Comparison of ENCODE assay signal across 16 cellular contexts in genomic region chr7:138864667-138865066, GRCh38.
A peak's percentile ranks its signal among the peaks of the same experiment; 100 is the strongest.
DNase-seq lines count a peak whose midpoint lies in the region; ATAC-seq, FAIRE-seq and TF ChIP-seq lines count a peak whose summit lies in the region.
"Had no signal": no experiment of that assay in that cellular context is flagged by ENCODE, and none has a peak within 500 bp of the region (broad histone marks: within the 10 kb centered on the region; RNA-seq: fewer than 3 reads in every experiment).

No MANE protein-coding gene starts in this region.

- H3K4me2 ChIP-seq in A549 (peak overlapping the region; percentile 48), PC-9 (peak overlapping the region; percentile 44), fibroblast of lung (ENCODE audit: extremely low read depth, insufficient read depth, low read length) (no peak overlapping the region)

- TF ChIP-seq RAD21 in A549 (conservative IDR thresholded peaks at IDR 0.05 in 1 of 2, IDR thresholded peaks at IDR 0.05 in 1 of 2), result peak in 1 of 2 experiments; percentile 19; a peak in 1 of 5 replicates

- no peak for TF ChIP-seq POLR2A in A549 (IDR thresholded peaks at IDR 0.05; ENCODE audit: low read length)

- no peaks in the 10 kb centered on the region for H3K9me2 ChIP-seq in PC-9 (ENCODE audit: insufficient read depth)

- peaks cover 5% of the 10 kb centered on the region; the same call in 1 of the 2 replicates for H3K36me3 ChIP-seq in PC-9 (ENCODE audit: low read depth)
- H3K36me3 ChIP-seq in fibroblast of lung (ENCODE audit: control insufficient read depth, insufficient read depth, low read length), result no peaks in the 10 kb centered on the region
- H3K36me3 ChIP-seq: gastrocnemius medialis had no signal

- TF ChIP-seq EP300 in A549 (IDR thresholded peaks at IDR 0.05), result peak; percentile 20 to 59; a peak in 2 of 5 replicates

- intact Hi-C loops in PC-9 (cut with micrococcal nuclease; ENCODE audit: unreplicated experiment), result loop anchor here (1.0 to 10.0 kb wide), 7 partner anchors 16 to 856 kb away; partner anchors contain the start of gene TRIM24

- no peaks in the 10 kb centered on the region for H3K79me2 ChIP-seq in PC-9 (ENCODE audit: low read depth)
- no peaks in the 10 kb centered on the region for H3K79me2 ChIP-seq in fibroblast of lung (ENCODE audit: control insufficient read depth, insufficient read depth, low read length)

- DNase-seq in A549 (ENCODE audit: low read depth in 1 of 2, low spot score in 1 of 2), result peak; percentile 35 to 71
- DNase-seq in GM04503 (ENCODE audit: low read depth), result peak; percentile 56
- DNase-seq in PC-9, result peak; percentile 61 to 95
- DNase-seq in fibroblast of lung (ENCODE audit: low read depth in 2 of 2), result peak; percentile 85 to 86
- no peak for DNase-seq in T-helper 9 cell
- no peak for DNase-seq in NCI-H2029 (lab: John Stamatoyannopoulos, UW)
- no peak for DNase-seq in HuH-7 (ENCODE audit: low spot score)
- DNase-seq: activated CD4-positive, alpha-beta T cell treated with anti-CD3 and anti-CD28 coated beads, Interleukin-2, amount 50 U/mL, for 48 hours; body of pancreas; gastrocnemius medialis; NCI-H2029 treated with DMSO at 0.1 percent for 48 hours had no signal

- H3K4me3 ChIP-seq in A549 (no peak overlapping the region), PC-9 (no peak overlapping the region), fibroblast of lung (replicated peaks in 1 of 4; ENCODE audit: control extremely low read depth in 1 of 4, insufficient read depth in 1 of 4, low read depth in 3 of 4, low read length in 4 of 4) (no peak overlapping the region)
- H3K4me3 ChIP-seq: body of pancreas, gastrocnemius medialis, lung had no signal

- TF ChIP-seq CTCF in A549 (IDR thresholded peaks at IDR 0.05) (no peak), PC-9 (conservative IDR thresholded peaks at IDR 0.05) (no peak), fibroblast of lung (conservative IDR thresholded peaks at IDR 0.05 in 1 of 2, IDR thresholded peaks at IDR 0.05 in 1 of 2; ENCODE audit: low read depth in 1 of 2, low read length in 2 of 2) (no peak)

- POLR2A ChIA-PET in A549 (lab: Yijun Ruan, JAX) (no interaction called here), PC-9 (lab: Charles Lee; ENCODE audit: unreplicated experiment) (no interaction called here)

- peaks cover 24% of the 10 kb centered on the region for H3F3A ChIP-seq in PC-9 (ENCODE audit: insufficient read depth, low read depth)

- H3K27me3 ChIP-seq in PC-9 (ENCODE audit: insufficient read depth, low read depth), result no peaks in the 10 kb centered on the region
- H3K27me3 ChIP-seq in fibroblast of lung (ENCODE audit: control insufficient read depth, insufficient read depth, low read length), result no peaks in the 10 kb centered on the region
- H3K27me3 ChIP-seq: body of pancreas, gastrocnemius medialis had no signal

- WGBS in A549 (ENCODE audit: missing lambda C conversion rate), result 29% methylated on average over 3 of the region's 3 CpGs

- CTCF ChIA-PET in A549 (lab: Yijun Ruan, JAX) (interaction anchor here (1.1 to 1.7 kb wide), 4 partner anchors 17 to 703 kb away, joined by 3 to 4 read pairs (median 4); no protein-coding TSS in a partner anchor), PC-9 (lab: Charles Lee) (no interaction called here)

- BruUV-seq in PC-9 (replicated peaks; lab: Mats Ljungman, UMichigan), result no TSS peak

- H3K4me1 ChIP-seq in A549, result peaks cover 21% of the 10 kb centered on the region
- H3K4me1 ChIP-seq in PC-9 (replicated peaks; ENCODE audit: insufficient read depth), result peaks cover 28% of the 10 kb centered on the region
- H3K4me1 ChIP-seq in fibroblast of lung (ENCODE audit: control insufficient read depth, extremely low read depth, insufficient read depth, low read length), result no peaks in the 10 kb centered on the region
- H3K4me1 ChIP-seq: body of pancreas, gastrocnemius medialis had no signal

- peak overlapping the region; percentile 59 to 79 for H3K27ac ChIP-seq in A549
- H3K27ac ChIP-seq in PC-9, result peak overlapping the region; percentile 68
- no peak overlapping the region for H3K27ac ChIP-seq in fibroblast of lung (ENCODE audit: insufficient read depth, low read length)
- H3K27ac ChIP-seq: body of pancreas, gastrocnemius medialis had no signal

- H4K20me1 ChIP-seq in PC-9 (ENCODE audit: insufficient read depth) (no peaks in the 10 kb centered on the region), fibroblast of lung (ENCODE audit: control insufficient read depth, extremely low read depth, insufficient read depth, low read length) (no peaks in the 10 kb centered on the region)

- no peak for FAIRE-seq in A549 (lab: Jason Lieb, UNC)
- FAIRE-seq: D721Med had no signal

- H2AFZ ChIP-seq in PC-9 (no peak overlapping the region), fibroblast of lung (ENCODE audit: low read length) (no peak overlapping the region)

- ATAC-seq in A549 (peak; percentile 80 to 84), HG02870 (IDR thresholded peaks at IDR 0.05; ENCODE audit: unreplicated experiment) (no peak)
- ATAC-seq: body of pancreas, gastrocnemius medialis, Right ventricle myocardium inferior, sciatic nerve had no signal

- no peaks in the 10 kb centered on the region for H3K9me3 ChIP-seq in A549
- no peaks in the 10 kb centered on the region for H3K9me3 ChIP-seq in PC-9 (ENCODE audit: insufficient read depth, low read depth)
- H3K9me3 ChIP-seq in fibroblast of lung (ENCODE audit: control insufficient read depth, insufficient read depth, low read depth, low read length), result no peaks in the 10 kb centered on the region
- H3K9me3 ChIP-seq: body of pancreas, gastrocnemius medialis had no signal

- no peak overlapping the region for H3K9ac ChIP-seq in fibroblast of lung (ENCODE audit: insufficient read depth, low read length)

TF ChIP-seq in A549, 52 proteins besides CTCF, POLR2A, EP300 and RAD21 (continues in another document):
- TF ChIP-seq SMC3 (IDR thresholded peaks at IDR 0.05) (no peak), USF2 (IDR thresholded peaks at IDR 0.05) (no peak), PHF8 (IDR thresholded peaks at IDR 0.05; ENCODE audit: borderline replicate concordance, low read depth) (no peak), HOXB13 (CRISPR knock-in tag; IDR thresholded peaks at IDR 0.05; ENCODE audit: low read depth) (no peak), JUNB (IDR thresholded peaks at IDR 0.05) (peak; percentile 82), POLR2AphosphoS2 (conservative IDR thresholded peaks at IDR 0.05; ENCODE audit: low read length) (no peak), CEBPB (IDR thresholded peaks at IDR 0.05) (peak; percentile 87 to 90), HES2 (IDR thresholded peaks at IDR 0.05) (peak; percentile 75), CBX2 (IDR thresholded peaks at IDR 0.05; ENCODE audit: borderline replicate concordance, low read depth) (no peak), FOXS1 (CRISPR knock-in tag; IDR thresholded peaks at IDR 0.05) (no peak), MAFK (IDR thresholded peaks at IDR 0.05; ENCODE audit: partially characterized antibody) (no peak), PBX3 (IDR thresholded peaks at IDR 0.05) (no peak), EHMT2 (IDR thresholded peaks at IDR 0.05; ENCODE audit: low read depth) (no peak), BCL3 (IDR thresholded peaks at IDR 0.05) (0 out of 3 replicates have a peak, but pooled peaks have one; percentile 51), JUN (IDR thresholded peaks at IDR 0.05) (peak in 1 of 2 experiments; percentile 65; a peak in 2 of 5 replicates), RCOR1 (IDR thresholded peaks at IDR 0.05; ENCODE audit: low read depth, low read length) (no peak), TFCP2L1 (CRISPR knock-in tag; IDR thresholded peaks at IDR 0.05) (no peak), FOSL2 (IDR thresholded peaks at IDR 0.05) (peak; percentile 76), FOSL2 (CRISPR knock-in tag; IDR thresholded peaks at IDR 0.05) (peak; percentile 89), ESRRA (IDR thresholded peaks at IDR 0.05; ENCODE audit: borderline replicate concordance, low read length) (no peak)

Comparison
In these comparisons a context has a peak if more than half of its experiments do, and no peak if none do; other contexts are left out.
1. DNase-seq: peak in A549 (2 of 2), GM04503 (single experiment), PC-9 (2 of 2) and fibroblast of lung (2 of 2); none in T-helper 9 cell (single experiment), NCI-H2029 (single experiment) and HuH-7 (single experiment).